ENCODE assay signal across 24 cellular contexts in genomic region chr22:40624770-40625169, GRCh38. TPM values are rescaled to one million over a fixed set of nuclear protein-coding genes. Genes with fewer than 3 reads are reported as not detected.
A peak's percentile ranks its signal among the peaks of the same experiment; 100 is the strongest.
DNase-seq lines count a peak whose midpoint lies in the region; ATAC-seq, FAIRE-seq and TF ChIP-seq lines count a peak whose summit lies in the region.
"Had no signal": no experiment of that assay in that cellular context is flagged by ENCODE, and none has a peak within 500 bp of the region (broad histone marks: within the 10 kb centered on the region; RNA-seq: fewer than 3 reads in every experiment).

No MANE protein-coding gene starts in this region.

- no peak for ATAC-seq in left cardiac atrium
- peak; percentile 62 for ATAC-seq in stimulated activated effector memory CD8-positive, alpha-beta T cell treated with anti-CD3 and anti-CD28 coated beads, Interleukin-12 subunit alpha, Interleukin-12 subunit beta, amount 100 ng/mL, for 72 hours
- ATAC-seq: GM23338 had no signal

- H3K4me1 ChIP-seq in right atrium auricular region = peaks cover 0 to 39% of the 10 kb centered on the region in 2 donors

- no peak for TF ChIP-seq POLR2A in lower leg skin (IDR thresholded peaks at IDR 0.05)

- no peak for DNase-seq in right atrium auricular region (ENCODE audit: low spot score)
- DNase-seq in left cardiac atrium = no peak
- peak; percentile 45 for DNase-seq in bronchial epithelial cell (ENCODE audit: low read depth)
- no peak for DNase-seq in stimulated activated effector memory CD8-positive, alpha-beta T cell treated with anti-CD3 and anti-CD28 coated beads, Interleukin-12 subunit alpha, Interleukin-12 subunit beta, amount 100 ng/mL, for 72 hours (ENCODE audit: low spot score in 2 of 2)
- DNase-seq in NCI-H748 treated with DMSO at 0.1 percent for 48 hours (lab: John Stamatoyannopoulos, UW) = no peak
- DNase-seq in lower leg skin (ENCODE audit: low spot score in 2 of 2) = no peak
- DNase-seq in GM19238 (ENCODE audit: insufficient read length, low spot score) = no peak
- DNase-seq: AML-193, DMS 273 treated with DMSO at 0.1 percent for 48 hours, DND-41, HCEC 1CT, Kasumi-1, MG63, NCI-H1048, NCI-H1436 treated with DMSO at 0.1 percent for 48 hours, NCI-H2029, NCI-H2171 treated with DMSO at 0.1 percent for 48 hours, NCI-H446 treated with DMSO at 0.1 percent for 48 hours, SHP77, SK-N-SH had no signal

- H3K27me3 ChIP-seq in right atrium auricular region (no peaks in the 10 kb centered on the region), bronchial epithelial cell (ENCODE audit: control insufficient read depth, insufficient read depth, low read length) (no peaks in the 10 kb centered on the region)
- H3K27me3 ChIP-seq: MG63 had no signal

- H3K4me3 ChIP-seq in right atrium auricular region = no peak overlapping the region
- H3K4me3 ChIP-seq in bronchial epithelial cell (ENCODE audit: low read depth, low read length) = no peak overlapping the region
- no peak overlapping the region for H3K4me3 ChIP-seq in lower leg skin (ENCODE audit: low read depth, poor library complexity, severe bottlenecking)
- H3K4me3 ChIP-seq: GM23338, MG63 had no signal

- peaks cover 20 to 41% (median 39%) of the 10 kb centered on the region in 3 donors for H3K4me1 Mint-ChIP-seq in IgD-negative memory B cell
- H3K4me1 Mint-ChIP-seq in stimulated activated effector memory CD8-positive, alpha-beta T cell treated with anti-CD3 and anti-CD28 coated beads, Interleukin-12 subunit alpha, Interleukin-12 subunit beta, amount 100 ng/mL, for 72 hours = peaks cover 47% of the 10 kb centered on the region

- no peak for TF ChIP-seq CTCF in right atrium auricular region (IDR thresholded peaks at IDR 0.05)
- no peak for TF ChIP-seq CTCF in bronchial epithelial cell (IDR thresholded peaks at IDR 0.05; ENCODE audit: insufficient read depth, low read length, severe bottlenecking)
- no peak for TF ChIP-seq CTCF in lower leg skin (IDR thresholded peaks at IDR 0.05)

- peaks cover 0 to 6% of the 10 kb centered on the region in 2 donors for H3K9me3 ChIP-seq in right atrium auricular region
- H3K9me3 ChIP-seq: SK-N-SH had no signal

- H3K36me3 Mint-ChIP-seq in IgD-negative memory B cell = peaks cover 8% of the 10 kb centered on the region
- no peaks in the 10 kb centered on the region for H3K36me3 Mint-ChIP-seq in stimulated activated effector memory CD8-positive, alpha-beta T cell treated with anti-CD3 and anti-CD28 coated beads, Interleukin-12 subunit alpha, Interleukin-12 subunit beta, amount 100 ng/mL, for 72 hours

- intact Hi-C loops in left cardiac atrium (cut with DNase I) = no loop called here
- intact Hi-C loops in lower leg skin (cut with DNase I; ENCODE audit: low total_unique reads) = no loop called here

- peaks cover 0 to 6% (median 1%) of the 10 kb centered on the region in 3 donors for H3K9me3 Mint-ChIP-seq in IgD-negative memory B cell
- H3K9me3 Mint-ChIP-seq in stimulated activated effector memory CD8-positive, alpha-beta T cell treated with anti-CD3 and anti-CD28 coated beads, Interleukin-12 subunit alpha, Interleukin-12 subunit beta, amount 100 ng/mL, for 72 hours = peaks cover 6% of the 10 kb centered on the region

- peak overlapping the region in 2 of 3 donors; percentile 44 to 60 for H3K27ac Mint-ChIP-seq in IgD-negative memory B cell
- no peak overlapping the region for H3K27ac Mint-ChIP-seq in stimulated activated effector memory CD8-positive, alpha-beta T cell treated with anti-CD3 and anti-CD28 coated beads, Interleukin-12 subunit alpha, Interleukin-12 subunit beta, amount 100 ng/mL, for 72 hours
- H3K27ac Mint-ChIP-seq: GM23338 had no signal

- peak overlapping the region; percentile 31 to 50 for H3K27ac ChIP-seq in right atrium auricular region
- H3K27ac ChIP-seq: C4-2B had no signal

- no peaks in the 10 kb centered on the region for H3K36me3 ChIP-seq in right atrium auricular region
- no peaks in the 10 kb centered on the region for H3K36me3 ChIP-seq in bronchial epithelial cell (ENCODE audit: control insufficient read depth, insufficient read depth, low read length)

- 88 to 89% methylated on average over 1 of the region's 1 CpG for WGBS in lower leg skin, 2 donors

- no peak for FAIRE-seq in bronchial epithelial cell (lab: Jason Lieb, UNC)
- FAIRE-seq: G401.6 had no signal

- H3K27me3 Mint-ChIP-seq in IgD-negative memory B cell = no peaks in the 10 kb centered on the region

- H3K4me3 Mint-ChIP-seq in IgD-negative memory B cell = no peak overlapping the region
- H3K4me3 Mint-ChIP-seq in stimulated activated effector memory CD8-positive, alpha-beta T cell treated with anti-CD3 and anti-CD28 coated beads, Interleukin-12 subunit alpha, Interleukin-12 subunit beta, amount 100 ng/mL, for 72 hours = no peak overlapping the region
- H3K4me3 Mint-ChIP-seq: GM23338 had no signal

RNA-seq across cellular contexts. Expression of gene MRTFA, which starts 11.7 kb away (rescaled TPM):
- total RNA-seq in right atrium auricular region = 10 to 100 TPM; 45.8 to 55.2 TPM
- total RNA-seq in left cardiac atrium = 10 to 100 TPM; 28.8 to 34.3 TPM
- 17.2 TPM for polyA plus RNA-seq in IgD-negative memory B cell
- total RNA-seq in bronchial epithelial cell = 23.9 and 25.3 TPM in 2 replicates
- 100 to 1,000 TPM in 2 of 4 donors, 10 to 100 TPM in 2; 59.7 to 163 (median 111) TPM for total RNA-seq in lower leg skin

RNA-seq across cellular contexts. Expression of gene MCHR1, which starts 54.5 kb away (rescaled TPM):
- total RNA-seq in right atrium auricular region (1 to 10 TPM in 1 of 2 donors, not detected in 1; 2.0 TPM), left cardiac atrium (under 1 TPM; 0.21 TPM), bronchial epithelial cell (not detected in 2 replicates), lower leg skin (under 1 TPM; 0.19 to 0.58 (median 0.41) TPM)
- polyA plus RNA-seq in IgD-negative memory B cell = not detected
